8 cellular contexts compared by ENCODE assay signal in genomic region chr19:11421607-11422098, GRCh38. TPM values are rescaled to one million over a fixed set of nuclear protein-coding genes. Genes with fewer than 3 reads are reported as not detected.
DNase-seq lines count a peak whose midpoint lies in the region; ATAC-seq and TF ChIP-seq lines count a peak whose summit lies in the region.

No MANE protein-coding gene starts in this region.

- TF ChIP-seq CTCF in gastrocnemius medialis (IDR thresholded peaks at IDR 0.05 in 4 of 5, conservative IDR thresholded peaks at IDR 0.05 in 1 of 5) = no peak

- intact Hi-C loops in gastrocnemius medialis (cut with DNase I; ENCODE audit: low total_unique reads) = no loop called here

- peak overlapping the region; percentile 11 to 48 (median 40) for H3K4me3 ChIP-seq in gastrocnemius medialis

- peak overlapping the region; percentile 55 to 69 (median 65) for H3K27ac ChIP-seq in gastrocnemius medialis

- CTCF ChIA-PET in activated CD4-positive, alpha-beta memory T cell treated with anti-CD3 and anti-CD28 coated beads, Interleukin-2, amount 10 ng/mL, durations not matched to agents 7 days and 5 days (lab: Charles Lee) = interaction anchor here (0.8 to 1.8 kb wide), 5 partner anchors 35 to 47 kb away, joined by 3 to 8 read pairs (median 4); partner anchors contain the start of gene SWSAP1

- no peak for TF ChIP-seq POLR2A in gastrocnemius medialis (IDR thresholded peaks at IDR 0.05)

- H3K27me3 ChIP-seq in gastrocnemius medialis = peaks cover 56 to 62% (median 60%) of the 10 kb centered on the region in 3 donors

- in situ Hi-C loops in gastrocnemius medialis (cut with MboI; ENCODE audit: low sequenced_read_pairs in 4 of 4) = no loop called here

- ATAC-seq in GM18502 (IDR thresholded peaks at IDR 0.05; ENCODE audit: poor library complexity, unreplicated experiment) (peak; percentile 39), HG03175 (IDR thresholded peaks at IDR 0.05; ENCODE audit: unreplicated experiment) (peak; percentile 43), gastrocnemius medialis (peak in 1 of 2 donors; percentile 25)

- H3K4me1 Mint-ChIP-seq in activated CD4-positive, alpha-beta memory T cell treated with anti-CD3 and anti-CD28 coated beads, Interleukin-2, amount 10 ng/mL, durations not matched to agents 7 days and 5 days = peaks cover 34% of the 10 kb centered on the region

- no peaks in the 10 kb centered on the region for H3K36me3 Mint-ChIP-seq in activated CD4-positive, alpha-beta memory T cell treated with anti-CD3 and anti-CD28 coated beads, Interleukin-2, amount 10 ng/mL, durations not matched to agents 7 days and 5 days (ENCODE audit: low read depth)

- H3K36me3 ChIP-seq in gastrocnemius medialis = no peaks in the 10 kb centered on the region

- H3K4me3 Mint-ChIP-seq in activated CD4-positive, alpha-beta memory T cell treated with anti-CD3 and anti-CD28 coated beads, Interleukin-2, amount 10 ng/mL, durations not matched to agents 7 days and 5 days = peak overlapping the region; percentile 21

- no peaks in the 10 kb centered on the region for H3K9me3 ChIP-seq in gastrocnemius medialis

- peaks cover 59% of the 10 kb centered on the region for H3K27me3 Mint-ChIP-seq in activated CD4-positive, alpha-beta memory T cell treated with anti-CD3 and anti-CD28 coated beads, Interleukin-2, amount 10 ng/mL, durations not matched to agents 7 days and 5 days

- H3K27ac Mint-ChIP-seq in activated CD4-positive, alpha-beta memory T cell treated with anti-CD3 and anti-CD28 coated beads, Interleukin-2, amount 10 ng/mL, durations not matched to agents 7 days and 5 days = no peak overlapping the region

- H3K9me3 Mint-ChIP-seq in activated CD4-positive, alpha-beta memory T cell treated with anti-CD3 and anti-CD28 coated beads, Interleukin-2, amount 10 ng/mL, durations not matched to agents 7 days and 5 days = no peaks in the 10 kb centered on the region

- POLR2A ChIA-PET in activated CD4-positive, alpha-beta memory T cell treated with anti-CD3 and anti-CD28 coated beads, Interleukin-2, amount 10 ng/mL, durations not matched to agents 7 days and 5 days (lab: Charles Lee) = interaction anchor here (1.0 to 2.3 kb wide), 5 partner anchors 15 to 61 kb away, joined by 3 to 7 read pairs (median 4); no protein-coding TSS in a partner anchor

- peak; percentile 45 for DNase-seq in activated CD4-positive, alpha-beta memory T cell treated with anti-CD3 and anti-CD28 coated beads, Interleukin-2, amount 10 ng/mL, durations not matched to agents 7 days and 5 days
- DNase-seq in germinal center (ENCODE audit: low spot score) (peak; percentile 82), gastrocnemius medialis (no peak), NCI-H2081 treated with DMSO at 0.1 percent for 48 hours (lab: John Stamatoyannopoulos, UW) (no peak), DMS79 (lab: John Stamatoyannopoulos, UW) (no peak), NCI-H1436 (lab: John Stamatoyannopoulos, UW) (no peak)

- peaks cover 4 to 21% of the 10 kb centered on the region in 2 donors for H3K4me1 ChIP-seq in gastrocnemius medialis

RNA-seq across cellular contexts. Expression of gene RGL3, which starts 2.5 kb away (rescaled TPM):
- total RNA-seq in activated CD4-positive, alpha-beta memory T cell treated with anti-CD3 and anti-CD28 coated beads, Interleukin-2, amount 10 ng/mL, durations not matched to agents 7 days and 5 days = not detected
- 1 to 10 TPM in 2 of 4 donors, under 1 TPM in 2; 0.33 to 7.0 (median 1.3) TPM for total RNA-seq in gastrocnemius medialis

RNA-seq across cellular contexts. Expression of gene ODAD3, which starts 13.3 kb away (rescaled TPM):
- total RNA-seq in activated CD4-positive, alpha-beta memory T cell treated with anti-CD3 and anti-CD28 coated beads, Interleukin-2, amount 10 ng/mL, durations not matched to agents 7 days and 5 days = not detected
- not detected for total RNA-seq in gastrocnemius medialis

RNA-seq across cellular contexts. Expression of gene PRKCSH, which starts 13.8 kb away (rescaled TPM):
- total RNA-seq in activated CD4-positive, alpha-beta memory T cell treated with anti-CD3 and anti-CD28 coated beads, Interleukin-2, amount 10 ng/mL, durations not matched to agents 7 days and 5 days = 100 to 1,000 TPM; 315 to 318 TPM
- total RNA-seq in gastrocnemius medialis = 10 to 100 TPM; 31.6 to 54.2 (median 50.6) TPM

RNA-seq across cellular contexts. Expression of gene EPOR, which starts 37.5 kb away (rescaled TPM):
- 10 to 100 TPM; 10.0 to 10.2 TPM for total RNA-seq in activated CD4-positive, alpha-beta memory T cell treated with anti-CD3 and anti-CD28 coated beads, Interleukin-2, amount 10 ng/mL, durations not matched to agents 7 days and 5 days
- total RNA-seq in gastrocnemius medialis = 1 to 10 TPM; 1.3 to 6.0 (median 2.2) TPM

RNA-seq across cellular contexts. Expression of gene SWSAP1, which starts 47.2 kb away (rescaled TPM):
- total RNA-seq in activated CD4-positive, alpha-beta memory T cell treated with anti-CD3 and anti-CD28 coated beads, Interleukin-2, amount 10 ng/mL, durations not matched to agents 7 days and 5 days = 1 to 10 TPM; 2.6 to 2.9 TPM
- total RNA-seq in gastrocnemius medialis = 1 to 10 TPM in 3 of 4 donors, under 1 TPM in 1; 0.51 to 1.7 (median 1.2) TPM

Comparison
In these comparisons a context has a peak if more than half of its experiments do, and no peak if none do; other contexts are left out.
1. DNase-seq: peak in activated CD4-positive, alpha-beta memory T cell treated with anti-CD3 and anti-CD28 coated beads, Interleukin-2, amount 10 ng/mL, durations not matched to agents 7 days and 5 days (single experiment) and germinal center (single experiment); none in gastrocnemius medialis (0 of 2), NCI-H2081 treated with DMSO at 0.1 percent for 48 hours (single experiment), DMS79 (single experiment) and NCI-H1436 (single experiment).
2. RNA of gene PRKCSH, which starts 13.8 kb away (total RNA-seq): 315 to 318 TPM in activated CD4-positive, alpha-beta memory T cell treated with anti-CD3 and anti-CD28 coated beads, Interleukin-2, amount 10 ng/mL, durations not matched to agents 7 days and 5 days; 31.6 to 54.2 TPM in gastrocnemius medialis; every median in the first group is over 4 times any median in the second.